19 cellular contexts compared by ENCODE assay signal in the genomic region with DNA sequence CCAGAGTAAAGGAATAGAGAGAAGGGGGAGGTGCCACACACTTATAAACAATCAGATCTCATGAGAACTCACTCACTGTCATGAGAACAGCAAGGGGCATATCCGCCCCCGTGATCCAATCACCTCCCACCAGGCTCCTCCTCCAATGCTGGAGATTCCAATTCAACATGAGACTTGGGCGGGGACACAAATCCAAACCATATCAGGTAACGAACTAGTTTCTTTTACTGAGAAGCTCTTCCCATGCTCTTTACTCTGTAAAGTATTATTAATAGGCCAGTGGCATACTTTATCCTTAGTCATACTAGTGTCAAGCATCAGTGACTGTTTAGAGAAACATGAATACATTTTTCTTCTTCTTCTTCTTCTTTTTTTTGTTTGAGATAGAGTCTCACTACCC. TPM values are rescaled to one million over a fixed set of nuclear protein-coding genes. Genes with fewer than 3 reads are reported as not detected.
"Had no signal": no experiment of that assay in that cellular context is flagged by ENCODE, and none has a peak within 500 bp of the region (broad histone marks: within the 10 kb centered on the region; RNA-seq: fewer than 3 reads in every experiment).

No MANE protein-coding gene starts in this region.

- H3K27ac Mint-ChIP-seq: activated CD8-positive, alpha-beta T cell treated with anti-CD3 and anti-CD28 coated beads for 36 hours; activated T-helper 1 cell treated with anti-CD3 and anti-CD28 coated beads, Interleukin-12 subunit alpha, Interleukin-12 subunit beta, Interleukin-2, Interleukin-4 antibody, amounts not matched to agents 30 ng/mL and 10 ng/mL and 1 ng/mL, durations not matched to agents 14 hours and 24 hours and 36 hours; dendritic cell treated with granulocyte-macrophage colony-stimulating factor and Interleukin-4, amounts not matched to agents 40 ng/mL and 50 ng/mL, for 4 days; effector memory CD8-positive, alpha-beta T cell; nephron progenitor cell had no signal

- H3K27me3 Mint-ChIP-seq: activated CD8-positive, alpha-beta T cell treated with anti-CD3 and anti-CD28 coated beads for 36 hours had no signal

- H3K27me3 ChIP-seq: left lung had no signal

- H3K4me3 Mint-ChIP-seq: activated CD8-positive, alpha-beta T cell treated with anti-CD3 and anti-CD28 coated beads for 36 hours; activated T-helper 1 cell treated with anti-CD3 and anti-CD28 coated beads, Interleukin-12 subunit alpha, Interleukin-12 subunit beta, Interleukin-2, Interleukin-4 antibody, amounts not matched to agents 30 ng/mL and 10 ng/mL and 1 ng/mL, durations not matched to agents 14 hours and 24 hours and 36 hours; dendritic cell treated with granulocyte-macrophage colony-stimulating factor and Interleukin-4, amounts not matched to agents 40 ng/mL and 50 ng/mL, for 4 days; effector memory CD8-positive, alpha-beta T cell; nephron progenitor cell had no signal

- H3K36me3 ChIP-seq: left lung, prostate gland had no signal

- H3K4me3 ChIP-seq: left lung, prostate gland had no signal

- H3K9me3 ChIP-seq: left lung, prostate gland had no signal

- DNase-seq: activated CD4-positive, CD25-positive, alpha-beta regulatory T cell treated with anti-CD3 and anti-CD28 coated beads, Interleukin-2, amount 50 U/mL, for 72 hours; activated CD8-positive, alpha-beta T cell treated with anti-CD3 and anti-CD28 coated beads for 36 hours; activated naive CD4-positive, alpha-beta T cell; central memory CD4-positive, alpha-beta T cell; effector memory CD8-positive, alpha-beta T cell; erythroblast; hypothalamus; left lung; mesenchymal stem cell; nephron progenitor cell; stimulated activated CD4-positive, alpha-beta T cell treated with anti-CD3 and anti-CD28 coated beads, Interleukin-2, amount 100 ng/mL, for 24 hours; stimulated activated naive CD4-positive, alpha-beta T cell; substantia nigra; SW 1271; trophoblast cell had no signal

- H3K4me1 ChIP-seq: left lung, prostate gland had no signal

- H3K27ac ChIP-seq: left lung, prostate gland had no signal

- H3K9me3 Mint-ChIP-seq: activated CD8-positive, alpha-beta T cell treated with anti-CD3 and anti-CD28 coated beads for 36 hours; activated T-helper 1 cell treated with anti-CD3 and anti-CD28 coated beads, Interleukin-12 subunit alpha, Interleukin-12 subunit beta, Interleukin-2, Interleukin-4 antibody, amounts not matched to agents 30 ng/mL and 10 ng/mL and 1 ng/mL, durations not matched to agents 14 hours and 24 hours and 36 hours; dendritic cell treated with granulocyte-macrophage colony-stimulating factor and Interleukin-4, amounts not matched to agents 40 ng/mL and 50 ng/mL, for 4 days; effector memory CD8-positive, alpha-beta T cell had no signal

RNA-seq across cellular contexts. Expression of a gene that starts 39.4 kb away (rescaled TPM):
- total RNA-seq: activated T-helper 1 cell treated with anti-CD3 and anti-CD28 coated beads, Interleukin-12 subunit alpha, Interleukin-12 subunit beta, Interleukin-2, Interleukin-4 antibody, amounts not matched to agents 30 ng/mL and 10 ng/mL and 1 ng/mL, durations not matched to agents 14 hours and 24 hours and 36 hours; glomerular endothelial cell had no signal
